In genomic region chr14:102235275-102235897, GRCh38 we compare ENCODE assay signal across 8 cellular contexts.
DNase-seq lines count a peak whose midpoint lies in the region; ATAC-seq, FAIRE-seq and TF ChIP-seq lines count a peak whose summit lies in the region.

No MANE protein-coding gene starts in this region.

- H2BK5ac ChIP-seq in H9 (ENCODE audit: insufficient read length, low read length), result no peak overlapping the region

- H2AK5ac ChIP-seq in H9 (ENCODE audit: insufficient read length, low read length), result no peak overlapping the region

- no peak overlapping the region for H3K27ac ChIP-seq in H9 (ENCODE audit: insufficient read length, low read depth, low read length)
- H3K27ac ChIP-seq in mammary epithelial cell (ENCODE audit: insufficient read depth, low read depth, low read length), result no peak overlapping the region
- H3K27ac ChIP-seq in keratinocyte (ENCODE audit: control insufficient read depth, insufficient read depth, low read length), result no peak overlapping the region

- no peak overlapping the region for H3K9ac ChIP-seq in H9 (ENCODE audit: extremely low read depth, insufficient read length, low read length)
- no peak overlapping the region for H3K9ac ChIP-seq in mammary epithelial cell (ENCODE audit: insufficient read depth, low read length)
- peak overlapping the region; percentile 55 for H3K9ac ChIP-seq in keratinocyte (ENCODE audit: control insufficient read depth, extremely low read depth, insufficient read depth, low read length)

- H3K23me2 ChIP-seq in H9 (ENCODE audit: insufficient read length, low read depth, low read length, poor library complexity, severe bottlenecking), result no peaks in the 10 kb centered on the region

- no peak overlapping the region for H2BK15ac ChIP-seq in H9 (ENCODE audit: low read depth, low read length)

- H4K5ac ChIP-seq in H9 (ENCODE audit: insufficient read length, low read depth, low read length), result no peak overlapping the region

- intact Hi-C loops in mammary epithelial cell (cut with micrococcal nuclease), result loop anchor here (1.0 to 5.0 kb wide), 4 partner anchors 42 to 273 kb away; partner anchors contain the start of genes DYNC1H1 and MOK

- H3K79me2 ChIP-seq in H9 (ENCODE audit: insufficient read depth, low read length) (no peaks in the 10 kb centered on the region), mammary epithelial cell (ENCODE audit: insufficient read depth, low read length) (peaks cover 17% of the 10 kb centered on the region), keratinocyte (ENCODE audit: control insufficient read depth, insufficient read depth, low read length) (peaks cover 2% of the 10 kb centered on the region)

- CTCF ChIA-PET in mammary epithelial cell (lab: Charles Lee; ENCODE audit: low non-redundant PET), result no interaction called here

- H3K9me3 Mint-ChIP-seq in H9, result no peaks in the 10 kb centered on the region; a peak in 4 of 5 replicates

- in situ Hi-C loops in mammary epithelial cell (cut with MboI; ENCODE audit: low sequenced_read_pairs in 2 of 2), result loop anchor here (5.0 kb wide), 2 partner anchors 77 to 82 kb away; partner anchors contain the start of gene ZNF839 (in 1 of the 2)

- TF ChIP-seq CTCF in H9 (conservative IDR thresholded peaks at IDR 0.05) (peak; percentile 94), WI38 (IDR thresholded peaks at IDR 0.05; ENCODE audit: low read depth, low read length) (peak; percentile 91), mammary epithelial cell (conservative IDR thresholded peaks at IDR 0.05 in 1 of 2, IDR thresholded peaks at IDR 0.05 in 1 of 2; ENCODE audit: extremely low read depth in 1 of 2, insufficient read depth in 1 of 2, low read depth in 1 of 2, low read length in 2 of 2) (peak; percentile 69 to 93), keratinocyte (optimal IDR thresholded peaks at IDR 0.05 in 1 of 3, IDR thresholded peaks at IDR 0.05 in 1 of 3, conservative IDR thresholded peaks at IDR 0.05 in 1 of 3; ENCODE audit: extremely low read depth in 1 of 3, insufficient read depth in 2 of 3, low read length in 3 of 3) (peak; percentile 85 to 90 (median 88))

- H3K18ac ChIP-seq in H9 (ENCODE audit: insufficient read length, low read depth, low read length), result no peak overlapping the region

- no peaks in the 10 kb centered on the region for H3K4me1 ChIP-seq in H9 (ENCODE audit: insufficient read depth, low read length)
- peaks cover 9% of the 10 kb centered on the region for H3K4me1 ChIP-seq in mammary epithelial cell (ENCODE audit: insufficient read depth, low read length)
- no peaks in the 10 kb centered on the region for H3K4me1 ChIP-seq in keratinocyte (ENCODE audit: control insufficient read depth, extremely low read depth, insufficient read depth, low read length)

- no peak overlapping the region for H2BK120ac ChIP-seq in H9 (ENCODE audit: low read depth, low read length, poor library complexity, severe bottlenecking)

- no peaks in the 10 kb centered on the region for H3K9me1 ChIP-seq in keratinocyte (ENCODE audit: control insufficient read depth, extremely low read depth, insufficient read depth, low read length)

- H3K36me3 Mint-ChIP-seq in H9 (ENCODE audit: insufficient read depth in 1 of 3, low read depth in 3 of 3), result peaks cover 0 to 5% (median 0%) of the 10 kb centered on the region in 3 experiments; a peak in 3 of 7 replicates

- no peak overlapping the region for H3K4ac ChIP-seq in H9 (ENCODE audit: low read depth, low read length)

- peak; percentile 83 for DNase-seq in COLO668 (lab: John Stamatoyannopoulos, UW; ENCODE audit: unreplicated experiment)
- DNase-seq in H9, result peak; percentile 85
- peak; percentile 17 for DNase-seq in NCI-H2029 treated with DMSO at 0.1 percent for 48 hours (lab: John Stamatoyannopoulos, UW)
- DNase-seq in mammary epithelial cell, result peak; percentile 64
- peak; percentile 44 for DNase-seq in keratinocyte (ENCODE audit: low read depth, low spot score)
- peak; percentile 88 for DNase-seq in stimulated activated CD4-positive, alpha-beta T cell treated with anti-CD3 and anti-CD28 coated beads, Interleukin-15, amount 100 ng/mL, for 24 hours

- H3K4me3 Mint-ChIP-seq in H9, result no peak overlapping the region

- no peak overlapping the region for H3K56ac ChIP-seq in H9 (ENCODE audit: insufficient read length, low read depth, low read length)

- H3K4me3 ChIP-seq in WI38 (ENCODE audit: low read depth, low read length) (peak overlapping the region; percentile 30), mammary epithelial cell (replicated peaks in 1 of 3; ENCODE audit: insufficient read depth in 1 of 3, low read depth in 2 of 3, low read length in 3 of 3) (no peak overlapping the region), keratinocyte (ENCODE audit: control insufficient read depth in 2 of 3, extremely low read depth in 1 of 3, insufficient read depth in 2 of 3, low read depth in 1 of 3, low read length in 3 of 3) (peak overlapping the region in 2 of 3 experiments; percentile 1 to 26)

- no peaks in the 10 kb centered on the region for H3K27me3 ChIP-seq in H9 (ENCODE audit: insufficient read depth, low read length)
- no peaks in the 10 kb centered on the region for H3K27me3 ChIP-seq in mammary epithelial cell (ENCODE audit: insufficient read depth, low read length)
- no peaks in the 10 kb centered on the region for H3K27me3 ChIP-seq in keratinocyte (ENCODE audit: control insufficient read depth, extremely low read depth, insufficient read depth, low read length)

- H3K4me2 ChIP-seq in H9 (ENCODE audit: insufficient read depth, insufficient read length, low read length) (no peak overlapping the region), mammary epithelial cell (ENCODE audit: insufficient read depth, low read depth, low read length) (peak overlapping the region; percentile 10), keratinocyte (ENCODE audit: control insufficient read depth, extremely low read depth, insufficient read depth, low read depth, low read length) (peak overlapping the region; percentile 33)

- H2BK12ac ChIP-seq in H9 (ENCODE audit: insufficient read length, low read depth, low read length), result no peak overlapping the region

- no peak overlapping the region for H3K14ac ChIP-seq in H9 (ENCODE audit: insufficient read depth, low read length)

- WGBS in H9 (ENCODE audit: extremely low coverage, insufficient read length, low lambda C conversion rate), result no CpG with 5 or more reads among the region's 19 CpGs
- WGBS in mammary epithelial cell (ENCODE audit: low coverage, missing lambda C conversion rate), result 27% methylated on average over 19 of the region's 19 CpGs

- H3K9me3 ChIP-seq in H9 (ENCODE audit: control insufficient read depth, low read depth, low read length), result no peaks in the 10 kb centered on the region
- no peaks in the 10 kb centered on the region for H3K9me3 ChIP-seq in mammary epithelial cell (replicated peaks; ENCODE audit: insufficient read depth, low read length)
- no peaks in the 10 kb centered on the region for H3K9me3 ChIP-seq in keratinocyte (ENCODE audit: control insufficient read depth, low read depth, low read length)

- no peak overlapping the region for H2BK20ac ChIP-seq in H9 (ENCODE audit: low read depth, low read length, poor library complexity, severe bottlenecking)

- no peak overlapping the region for H3K27ac Mint-ChIP-seq in H9

- no peaks in the 10 kb centered on the region for H3K36me3 ChIP-seq in mammary epithelial cell (ENCODE audit: insufficient read depth, low read length)
- H3K36me3 ChIP-seq in keratinocyte (ENCODE audit: control insufficient read depth in 2 of 2, extremely low read depth in 1 of 2, insufficient read depth in 2 of 2, low read length in 2 of 2), result peaks cover 10 to 14% of the 10 kb centered on the region in 2 experiments

- no peak for ATAC-seq in HG03565 (IDR thresholded peaks at IDR 0.05; ENCODE audit: unreplicated experiment)

- H3K27me3 Mint-ChIP-seq in H9 (ENCODE audit: low read depth), result no peaks in the 10 kb centered on the region; the same call in 1 of the 2 replicates

- no peak overlapping the region for H4K8ac ChIP-seq in H9 (replicated peaks; ENCODE audit: insufficient read length, low read depth, low read length)

- no peak overlapping the region for H3K23ac ChIP-seq in H9 (ENCODE audit: insufficient read length, low read depth, low read length)

- FAIRE-seq in keratinocyte (lab: Jason Lieb, UNC), result peak; percentile 97

- H3K4me1 Mint-ChIP-seq in H9, result no peaks in the 10 kb centered on the region

- dilution Hi-C loops in mammary epithelial cell (cut with HindIII; ENCODE audit: low sequenced_read_pairs), result loop anchor here (5.0 kb wide), 1 partner anchor 72 kb away; the partner anchor contains the start of gene MOK
- dilution Hi-C loops in keratinocyte (cut with MboI; ENCODE audit: extremely low pct_ligation_motif_present, low sequenced_read_pairs), result no loop called here

- H3T11ph ChIP-seq in H9 (ENCODE audit: low read length), result no peak overlapping the region

- H4K20me1 ChIP-seq in H9 (ENCODE audit: control insufficient read depth, insufficient read depth, insufficient read length) (no peaks in the 10 kb centered on the region), mammary epithelial cell (ENCODE audit: insufficient read depth, low read length) (no peaks in the 10 kb centered on the region), keratinocyte (ENCODE audit: control insufficient read depth, extremely low read depth, insufficient read depth, low read length) (no peaks in the 10 kb centered on the region)

- H2AFZ ChIP-seq in H9 (ENCODE audit: low read length) (peak overlapping the region; percentile 80), mammary epithelial cell (ENCODE audit: low read depth, low read length) (peak overlapping the region; percentile 44), keratinocyte (ENCODE audit: control insufficient read depth, low read length) (no peak overlapping the region)

- H3K79me1 ChIP-seq in H9 (ENCODE audit: insufficient read depth, low read depth, low read length, poor library complexity, severe bottlenecking), result no peaks in the 10 kb centered on the region

- no TSS peak for BruUV-seq in mammary epithelial cell (replicated peaks; lab: Mats Ljungman, UMichigan)

- no peak overlapping the region for H4K91ac ChIP-seq in H9 (ENCODE audit: insufficient read length, low read depth, low read length)

Comparison
In these comparisons a context has a peak if more than half of its experiments do, and no peak if none do; other contexts are left out.
1. DNase-seq: peak in every context shown above with its lines; median percentile 88 in stimulated activated CD4-positive, alpha-beta T cell treated with anti-CD3 and anti-CD28 coated beads, Interleukin-15, amount 100 ng/mL, for 24 hours; 85 in H9; 83 in COLO668; 64 in mammary epithelial cell; 44 in keratinocyte; 17 in NCI-H2029 treated with DMSO at 0.1 percent for 48 hours.
2. H3K4me3 ChIP-seq: peak in WI38 (single experiment) and keratinocyte (2 of 3); none in mammary epithelial cell (0 of 3).
3. Peak in every context shown above with its lines, with median percentiles within 50 percentile points of each other: CTCF ChIP-seq.